Comparison of ENCODE assay signal across 12 cellular contexts in genomic region chr6:32845381-32845884, GRCh38. TPM values are rescaled to one million over a fixed set of nuclear protein-coding genes. Genes with fewer than 3 reads are reported as not detected.
A peak's percentile ranks its signal among the peaks of the same experiment; 100 is the strongest.
DNase-seq lines count a peak whose midpoint lies in the region; ATAC-seq and TF ChIP-seq lines count a peak whose summit lies in the region.
"Had no signal": no experiment of that assay in that cellular context is flagged by ENCODE, and none has a peak within 500 bp of the region (broad histone marks: within the 10 kb centered on the region; RNA-seq: fewer than 3 reads in every experiment).

No MANE protein-coding gene starts in this region.

- H3K4me1 ChIP-seq in thoracic aorta (ENCODE audit: control insufficient read depth in 1 of 2, low read depth in 2 of 2) = peaks cover 4 to 16% of the 10 kb centered on the region in 2 donors

- H3K9me3 ChIP-seq in thoracic aorta = no peaks in the 10 kb centered on the region
- H3K9me3 ChIP-seq: A549, adrenal gland had no signal

- no peak overlapping the region for H3K27ac ChIP-seq in thoracic aorta
- H3K27ac ChIP-seq: A549 had no signal

- H3K4me3 Mint-ChIP-seq in activated CD4-positive, alpha-beta T cell treated with anti-CD3 and anti-CD28 coated beads, Interleukin-2, amount 10 ng/mL, durations not matched to agents 24 days and 14 days = peak overlapping the region; percentile 99
- peak overlapping the region; percentile 93 to 100 (median 96) for H3K4me3 Mint-ChIP-seq in immature natural killer cell

- H3K27me3 Mint-ChIP-seq in activated CD4-positive, alpha-beta T cell treated with anti-CD3 and anti-CD28 coated beads, Interleukin-2, amount 10 ng/mL, durations not matched to agents 24 days and 14 days = no peaks in the 10 kb centered on the region
- peaks cover 12 to 23% (median 17%) of the 10 kb centered on the region in 3 donors for H3K27me3 Mint-ChIP-seq in immature natural killer cell (ENCODE audit: low read depth in 3 of 3)

- ATAC-seq in thoracic aorta (ENCODE audit: insufficient number of reproducible peaks, low FRiP score, low read depth) = no peak

- no peak for TF ChIP-seq CTCF in thoracic aorta (IDR thresholded peaks at IDR 0.05)

- H3K36me3 Mint-ChIP-seq in activated CD4-positive, alpha-beta T cell treated with anti-CD3 and anti-CD28 coated beads, Interleukin-2, amount 10 ng/mL, durations not matched to agents 24 days and 14 days (ENCODE audit: low read depth) = peaks cover 95% of the 10 kb centered on the region
- peaks cover 46 to 84% (median 67%) of the 10 kb centered on the region in 3 donors for H3K36me3 Mint-ChIP-seq in immature natural killer cell

- H3K9me3 Mint-ChIP-seq in activated CD4-positive, alpha-beta T cell treated with anti-CD3 and anti-CD28 coated beads, Interleukin-2, amount 10 ng/mL, durations not matched to agents 24 days and 14 days = no peaks in the 10 kb centered on the region
- no peaks in the 10 kb centered on the region for H3K9me3 Mint-ChIP-seq in immature natural killer cell
- H3K9me3 Mint-ChIP-seq: type B pancreatic cell had no signal

- intact Hi-C loops in activated CD4-positive, alpha-beta T cell treated with anti-CD3 and anti-CD28 coated beads, Interleukin-2, amount 10 ng/mL, durations not matched to agents 24 days and 14 days (cut with micrococcal nuclease) = loop anchor here (2.0 to 10.0 kb wide), 2 partner anchors 359 to 429 kb away; partner anchors contain the start of genes B3GALT4, HSD17B8, RPS18 and VPS52

- peak overlapping the region; percentile 93 for H3K4me3 ChIP-seq in thoracic aorta
- H3K4me3 ChIP-seq: A549 had no signal

- H3K4me1 Mint-ChIP-seq in activated CD4-positive, alpha-beta T cell treated with anti-CD3 and anti-CD28 coated beads, Interleukin-2, amount 10 ng/mL, durations not matched to agents 24 days and 14 days = peaks cover 72% of the 10 kb centered on the region
- H3K4me1 Mint-ChIP-seq in immature natural killer cell = peaks cover 83 to 93% of the 10 kb centered on the region in 2 donors

- peaks cover 26% of the 10 kb centered on the region for H3K36me3 ChIP-seq in thoracic aorta

- DNase-seq in NOMO-1 treated with DMSO at 0.1 percent for 48 hours (lab: John Stamatoyannopoulos, UW; ENCODE audit: unreplicated experiment) (peak; percentile 42), NOMO-1 treated with dmso at 0.1 percent for 144 hours (lab: John Stamatoyannopoulos, UW; ENCODE audit: unreplicated experiment) (no peak), immature natural killer cell (peak; percentile 45 to 48 (median 45)), thoracic aorta (ENCODE audit: low spot score) (no peak), islet precursor cell (no peak), cortex of kidney (lab: John Stamatoyannopoulos, UW) (no peak)
- peak; percentile 87 for DNase-seq in activated CD4-positive, alpha-beta T cell treated with anti-CD3 and anti-CD28 coated beads, Interleukin-2, amount 10 ng/mL, durations not matched to agents 24 days and 14 days
- DNase-seq in effector CD4-positive, alpha-beta T cell = no peak
- DNase-seq: mesendoderm had no signal

- no peaks in the 10 kb centered on the region for H3K27me3 ChIP-seq in thoracic aorta (replicated peaks; ENCODE audit: insufficient read depth)
- H3K27me3 ChIP-seq: adrenal gland had no signal

- H3K27ac Mint-ChIP-seq in activated CD4-positive, alpha-beta T cell treated with anti-CD3 and anti-CD28 coated beads, Interleukin-2, amount 10 ng/mL, durations not matched to agents 24 days and 14 days = peak overlapping the region; percentile 99
- H3K27ac Mint-ChIP-seq in immature natural killer cell = peak overlapping the region; percentile 99 to 100 (median 100)

RNA-seq across cellular contexts. Expression of gene PSMB8, which starts 1.6 kb away (rescaled TPM):
- total RNA-seq in activated CD4-positive, alpha-beta T cell treated with anti-CD3 and anti-CD28 coated beads, Interleukin-2, amount 10 ng/mL, durations not matched to agents 24 days and 14 days = 342 and 353 TPM in 2 replicates
- 100 to 1,000 TPM; 495 to 696 (median 528) TPM for polyA plus RNA-seq in immature natural killer cell
- total RNA-seq in thoracic aorta = 10 to 100 TPM; 28.4 to 43.3 TPM

RNA-seq across cellular contexts. Expression of gene TAP2, which starts 6.9 kb away (rescaled TPM):
- total RNA-seq in activated CD4-positive, alpha-beta T cell treated with anti-CD3 and anti-CD28 coated beads, Interleukin-2, amount 10 ng/mL, durations not matched to agents 24 days and 14 days = 152 and 163 TPM in 2 replicates
- polyA plus RNA-seq in immature natural killer cell = 10 to 100 TPM; 16.9 to 67.6 (median 30.4) TPM
- 10 to 100 TPM in 1 of 2 donors, 1 to 10 TPM in 1; 9.6 to 17.3 TPM for total RNA-seq in thoracic aorta

RNA-seq across cellular contexts. Expression of gene TAP1, which starts 8.1 kb away (rescaled TPM):
- total RNA-seq in activated CD4-positive, alpha-beta T cell treated with anti-CD3 and anti-CD28 coated beads, Interleukin-2, amount 10 ng/mL, durations not matched to agents 24 days and 14 days = 275 and 283 TPM in 2 replicates
- polyA plus RNA-seq in immature natural killer cell = 100 to 1,000 TPM; 310 to 465 (median 439) TPM
- total RNA-seq in thoracic aorta = 10 to 100 TPM; 41.6 to 46.9 TPM

RNA-seq across cellular contexts. Expression of gene PSMB9, which starts 8.6 kb away (rescaled TPM):
- total RNA-seq in activated CD4-positive, alpha-beta T cell treated with anti-CD3 and anti-CD28 coated beads, Interleukin-2, amount 10 ng/mL, durations not matched to agents 24 days and 14 days = 249 and 257 TPM in 2 replicates
- polyA plus RNA-seq in immature natural killer cell = 1,000 to 10,000 TPM in 1 of 3 donors, 100 to 1,000 TPM in 2; 694 to 1,190 (median 822) TPM
- total RNA-seq in thoracic aorta = 10 to 100 TPM; 24.2 to 25.7 TPM

RNA-seq across cellular contexts. Expression of gene HLA-DOB, which starts 28.6 kb away (rescaled TPM):
- 2.8 and 4.2 TPM in 2 replicates for total RNA-seq in activated CD4-positive, alpha-beta T cell treated with anti-CD3 and anti-CD28 coated beads, Interleukin-2, amount 10 ng/mL, durations not matched to agents 24 days and 14 days
- 1 to 10 TPM in 2 of 3 donors, under 1 TPM in 1; 0.45 to 6.6 (median 4.8) TPM for polyA plus RNA-seq in immature natural killer cell
- total RNA-seq in thoracic aorta = under 1 TPM in 1 of 2 donors, not detected in 1; 0.54 TPM

Comparison
In these comparisons a context has a peak if more than half of its experiments do, and no peak if none do; other contexts are left out.
1. DNase-seq: peak in NOMO-1 treated with DMSO at 0.1 percent for 48 hours (single experiment), activated CD4-positive, alpha-beta T cell treated with anti-CD3 and anti-CD28 coated beads, Interleukin-2, amount 10 ng/mL, durations not matched to agents 24 days and 14 days (single experiment) and immature natural killer cell (3 of 3); none in NOMO-1 treated with dmso at 0.1 percent for 144 hours (single experiment), thoracic aorta (single experiment), islet precursor cell (single experiment), cortex of kidney (single experiment) and effector CD4-positive, alpha-beta T cell (single experiment).